21 cellular contexts compared by ENCODE assay signal in the genomic region with DNA sequence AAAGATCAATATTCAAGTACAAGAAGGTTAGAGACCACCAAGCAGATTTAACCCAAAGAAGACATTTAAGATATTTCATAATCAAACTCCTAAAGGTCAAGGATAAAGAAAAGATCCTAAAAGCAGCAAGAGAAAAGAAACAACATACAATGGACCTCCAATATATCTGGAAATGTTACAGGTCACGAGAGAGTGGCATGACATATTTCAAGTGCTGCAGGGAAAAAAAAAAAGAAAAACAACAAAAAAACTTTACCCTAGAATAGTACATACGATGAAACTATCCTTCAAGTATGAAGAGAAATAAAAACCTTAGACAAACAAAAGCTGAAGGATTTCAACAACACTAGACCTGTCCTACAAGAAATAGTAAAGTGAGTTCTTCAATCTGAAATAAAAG.
"Had no signal": no experiment of that assay in that cellular context is flagged by ENCODE, and none has a peak within 500 bp of the region (broad histone marks: within the 10 kb centered on the region; RNA-seq: fewer than 3 reads in every experiment).

No MANE protein-coding gene starts in this region.

- H3K27me3 ChIP-seq: MG63, SJSA1 had no signal

- DNase-seq: IMR-90, Karpas-422, KG1, MG63, NCI-H1092, NCI-H1105 treated with DMSO at 0.1 percent for 48 hours, NCI-H1417 treated with DMSO at 0.1 percent for 48 hours, NCI-H146, NCI-H1694 treated with DMSO at 0.1 percent for 48 hours, NCI-H1930, NCI-H2081, NCI-H2107, NCI-H2227 treated with DMSO at 0.1 percent for 48 hours, NCI-H524, NCI-H526 treated with DMSO at 0.1 percent for 48 hours, NCI-H748 treated with DMSO at 0.1 percent for 48 hours, Right ventricle myocardium superior, RPMI8226, SIG-M5, SK-N-SH had no signal

- H3K4me3 ChIP-seq: MG63, SJSA1 had no signal

- H3K9me3 ChIP-seq: SJSA1, SK-N-SH had no signal

- H3K4me2 ChIP-seq: SK-N-SH had no signal

- H3K9ac ChIP-seq: SK-N-SH had no signal

- H3K27ac ChIP-seq: SJSA1 had no signal
